Comparison of ENCODE assay signal across 2 cellular contexts in genomic region chr6:51139841-51140462, GRCh38.
TF ChIP-seq lines count a peak whose summit lies in the region.

No MANE protein-coding gene starts in this region.

TF ChIP-seq in liver, 16 proteins besides CTCF, POLR2A, EP300 and RAD21:
- TF ChIP-seq REST (IDR thresholded peaks at IDR 0.05) = no peak
- peak; percentile 26 for TF ChIP-seq YY1 (IDR thresholded peaks at IDR 0.05)

TF ChIP-seq in HepG2, 621 proteins besides CTCF, POLR2A, EP300 and RAD21 (continued from another document):
- no peak for TF ChIP-seq BCL3 (CRISPR knock-in tag; IDR thresholded peaks at IDR 0.05)
- no peak for TF ChIP-seq ZSCAN29 (CRISPR knock-in tag; conservative IDR thresholded peaks at IDR 0.05)
- TF ChIP-seq NR0B2 (CRISPR knock-in tag; IDR thresholded peaks at IDR 0.05) = no peak
- TF ChIP-seq CENPT (CRISPR knock-in tag; IDR thresholded peaks at IDR 0.05; ENCODE audit: low read depth) = no peak
- TF ChIP-seq UBTF (CRISPR knock-in tag; IDR thresholded peaks at IDR 0.05) = no peak
- TF ChIP-seq RBM39 (IDR thresholded peaks at IDR 0.05; ENCODE audit: low read depth, low read length, poor library complexity, severe bottlenecking) = no peak
- no peak for TF ChIP-seq PITX1 (CRISPR knock-in tag; IDR thresholded peaks at IDR 0.05)
- TF ChIP-seq TBX3 (IDR thresholded peaks at IDR 0.05; ENCODE audit: borderline replicate concordance) = no peak
- TF ChIP-seq ATF6 (CRISPR knock-in tag; conservative IDR thresholded peaks at IDR 0.05) = no peak
